11 cellular contexts compared by ENCODE assay signal in the genomic region with DNA sequence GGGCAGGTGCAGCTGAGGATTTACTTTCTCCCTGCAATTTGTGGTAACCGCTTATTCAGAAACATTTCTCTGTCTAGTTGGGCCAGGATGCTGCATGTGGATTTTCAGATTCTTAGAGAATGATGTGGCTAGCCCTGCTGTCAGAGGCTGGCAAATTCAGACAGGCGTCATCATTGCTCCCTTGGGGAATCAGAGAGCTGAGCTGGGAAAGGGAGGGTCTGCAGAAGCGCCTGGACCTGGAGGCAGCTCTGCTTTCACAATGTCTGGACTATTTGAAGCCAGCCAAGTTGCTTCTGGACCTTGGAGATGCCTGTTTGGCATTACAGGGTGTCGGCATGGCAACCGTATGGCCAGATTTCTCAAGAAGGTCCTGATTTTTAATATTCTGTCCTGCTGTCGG. TPM values are rescaled to one million over a fixed set of nuclear protein-coding genes. Genes with fewer than 3 reads are reported as not detected.
DNase-seq lines count a peak whose midpoint lies in the region; ATAC-seq and TF ChIP-seq lines count a peak whose summit lies in the region.
"Had no signal": no experiment of that assay in that cellular context is flagged by ENCODE, and none has a peak within 500 bp of the region (broad histone marks: within the 10 kb centered on the region; RNA-seq: fewer than 3 reads in every experiment).

No MANE protein-coding gene starts in this region.

- no peak for TF ChIP-seq POLR2A in body of pancreas (IDR thresholded peaks at IDR 0.05)

- 88 to 94% methylated on average over 6 of the region's 6 CpGs for WGBS in body of pancreas, 2 donors

- CTCF ChIA-PET in A673 (lab: Charles Lee) = no interaction called here

- no TSS peak for BruUV-seq in A673 (replicated peaks; lab: Mats Ljungman, UMichigan)

- intact Hi-C loops in A673 (cut with micrococcal nuclease; ENCODE audit: unreplicated experiment) (no loop called here), body of pancreas (cut with DNase I) (no loop called here)

- no peaks in the 10 kb centered on the region for H4K20me1 ChIP-seq in Karpas-422 (ENCODE audit: insufficient read depth, low read depth, low read length)

- no peak overlapping the region for H2AFZ ChIP-seq in Karpas-422 (ENCODE audit: low read length)

- H3K27me3 ChIP-seq in A673 (replicated peaks; ENCODE audit: insufficient read depth, low read depth, low read length, poor library complexity) = peaks cover 46% of the 10 kb centered on the region
- no peaks in the 10 kb centered on the region for H3K27me3 ChIP-seq in Karpas-422 (ENCODE audit: low read length)
- peaks cover 0 to 15% of the 10 kb centered on the region in 2 donors for H3K27me3 ChIP-seq in body of pancreas
- H3K27me3 ChIP-seq in layer of hippocampus (ENCODE audit: control insufficient read depth, insufficient read depth, low read length) = peaks cover 4% of the 10 kb centered on the region

- H3K4me3 ChIP-seq in A673 (ENCODE audit: low read depth, low read length, poor library complexity, severe bottlenecking) = no peak overlapping the region
- H3K4me3 ChIP-seq in Karpas-422 (ENCODE audit: low read length) = peak overlapping the region; percentile 17; the same call in 1 of the 2 replicates
- no peak overlapping the region for H3K4me3 ChIP-seq in body of pancreas

- no peaks in the 10 kb centered on the region for H3K36me3 ChIP-seq in A673 (ENCODE audit: insufficient read depth, low read length, poor library complexity, severe bottlenecking)
- H3K36me3 ChIP-seq in Karpas-422 (ENCODE audit: insufficient read depth, low read length) = no peaks in the 10 kb centered on the region
- no peaks in the 10 kb centered on the region for H3K36me3 ChIP-seq in body of pancreas (replicated peaks in 1 of 2; ENCODE audit: insufficient read depth in 1 of 2, low read depth in 2 of 2)

- POLR2A ChIA-PET in A673 (lab: Charles Lee; ENCODE audit: low non-redundant PET) = no interaction called here

- ATAC-seq in body of pancreas (peak; percentile 22), HG02759 (IDR thresholded peaks at IDR 0.05; ENCODE audit: unreplicated experiment) (no peak), GM21786 (IDR thresholded peaks at IDR 0.05; ENCODE audit: unreplicated experiment) (no peak)

- H3K4me2 ChIP-seq in Karpas-422 (ENCODE audit: low read depth, low read length, poor library complexity, severe bottlenecking) = peak overlapping the region; percentile 42

- TF ChIP-seq CTCF in A673 (conservative IDR thresholded peaks at IDR 0.05; ENCODE audit: low read depth, low read length) = no peak
- no peak for TF ChIP-seq CTCF in body of pancreas (IDR thresholded peaks at IDR 0.05)

- H3K9me3 ChIP-seq in A673 (ENCODE audit: low read depth, low read length, poor library complexity, severe bottlenecking) (no peaks in the 10 kb centered on the region), Karpas-422 (ENCODE audit: low read length) (no peaks in the 10 kb centered on the region), body of pancreas (no peaks in the 10 kb centered on the region)

- H3K9me2 ChIP-seq in Karpas-422 (replicated peaks; ENCODE audit: insufficient read depth, low read length) = no peaks in the 10 kb centered on the region

- H3K9ac ChIP-seq in Karpas-422 (ENCODE audit: low read length) = no peak overlapping the region

- DNase-seq in A673 (ENCODE audit: low spot score) (peak; percentile 84), Karpas-422 (peak; percentile 63), body of pancreas (peak; percentile 20 to 37 (median 32)), T-helper 1 cell (no peak), NCI-H2227 (lab: John Stamatoyannopoulos, UW; ENCODE audit: unreplicated experiment) (no peak)
- DNase-seq: activated naive CD8-positive, alpha-beta T cell treated with anti-CD3 and anti-CD28 coated beads, Interleukin-2, amount 10 ng/mL, durations not matched to agents 7 days and 5 days; CD4-positive, CD25-positive, alpha-beta regulatory T cell had no signal

- H3K79me2 ChIP-seq in Karpas-422 (ENCODE audit: low read length) = no peaks in the 10 kb centered on the region

- H3K27ac ChIP-seq in A673 (ENCODE audit: low read depth, low read length, poor library complexity, severe bottlenecking) (no peak overlapping the region), Karpas-422 (ENCODE audit: low read length) (no peak overlapping the region), body of pancreas (no peak overlapping the region), layer of hippocampus (ENCODE audit: low read depth, low read length) (peak overlapping the region; percentile 43)
- H3K27ac ChIP-seq: HL-60 had no signal

- H3K4me1 ChIP-seq in A673 (ENCODE audit: insufficient read depth, low read length, poor library complexity, severe bottlenecking) (peaks cover 14% of the 10 kb centered on the region), Karpas-422 (ENCODE audit: low read length) (peaks cover 21% of the 10 kb centered on the region), body of pancreas (peaks cover 27% of the 10 kb centered on the region)

RNA-seq across cellular contexts. Expression of gene GALNT16, which starts 3.4 kb away (rescaled TPM):
- 0.32 and 0.63 TPM in 2 replicates for total RNA-seq in A673 (2021)
- total RNA-seq in Karpas-422 (2014; rRNA removed; shearing (Covaris generic); ENCODE audit: low replicate concordance) = 0.15 TPM in 1 of 2 replicates, not detected in the other
- 1 to 10 TPM; 1.3 to 5.6 TPM for total RNA-seq in body of pancreas
- total RNA-seq: activated naive CD8-positive, alpha-beta T cell treated with anti-CD3 and anti-CD28 coated beads, Interleukin-2, amount 10 ng/mL, durations not matched to agents 7 days and 5 days; CD4-positive, CD25-positive, alpha-beta regulatory T cell had no signal

Comparison
In these comparisons a context has a peak if more than half of its experiments do, and no peak if none do; other contexts are left out.
1. DNase-seq: peak in A673 (single experiment), Karpas-422 (single experiment) and body of pancreas (4 of 4); none in T-helper 1 cell (0 of 5) and NCI-H2227 (single experiment).